1 cellular context compared by ENCODE assay signal in genomic region chr4:127479031-127479622, GRCh38.
TF ChIP-seq lines count a peak whose summit lies in the region.

No MANE protein-coding gene starts in this region.

TF ChIP-seq in H1, 55 proteins besides CTCF, POLR2A, EP300 and RAD21 (continued from another document):
- TF ChIP-seq CHD7 (IDR thresholded peaks at IDR 0.05; ENCODE audit: insufficient replicate concordance, low read length): no peak
- no peak for TF ChIP-seq ATF2 (IDR thresholded peaks at IDR 0.05; ENCODE audit: low read length)
- TF ChIP-seq HDAC2 (IDR thresholded peaks at IDR 0.05; ENCODE audit: borderline replicate concordance in 1 of 2, low read depth in 2 of 2, low read length in 2 of 2): no peak
- no peak for TF ChIP-seq HDAC6 (IDR thresholded peaks at IDR 0.05; ENCODE audit: low read depth, low read length)
- no peak for TF ChIP-seq BACH1 (IDR thresholded peaks at IDR 0.05; ENCODE audit: low read length)
- no peak for TF ChIP-seq JUND (IDR thresholded peaks at IDR 0.05; ENCODE audit: low read length)
- no peak for TF ChIP-seq BCL11A (IDR thresholded peaks at IDR 0.05; ENCODE audit: low read depth in 2 of 2, low read length in 2 of 2)
- TF ChIP-seq YY1 (IDR thresholded peaks at IDR 0.05; ENCODE audit: low read depth, low read length): no peak
- no peak for TF ChIP-seq JUN (IDR thresholded peaks at IDR 0.05; ENCODE audit: low read depth, low read length)
- TF ChIP-seq SUZ12 (IDR thresholded peaks at IDR 0.05; ENCODE audit: low read length): no peak
- TF ChIP-seq RNF2 (IDR thresholded peaks at IDR 0.05; ENCODE audit: borderline replicate concordance, low read depth, low read length, missing control alignments, poor library complexity, severe bottlenecking): no peak
TF ChIP-seq in H1: peak in this region for 0.
